In genomic region chr6:78910611-78911134, GRCh38 we compare ENCODE assay signal across 8 cellular contexts. TPM values are rescaled to one million over a fixed set of nuclear protein-coding genes. Genes with fewer than 3 reads are reported as not detected.
A peak's percentile ranks its signal among the peaks of the same experiment; 100 is the strongest.
DNase-seq lines count a peak whose midpoint lies in the region; ATAC-seq and TF ChIP-seq lines count a peak whose summit lies in the region.

No MANE protein-coding gene starts in this region.

- H3K36me3 ChIP-seq in left lung = no peaks in the 10 kb centered on the region
- H3K36me3 ChIP-seq in stomach smooth muscle (ENCODE audit: control insufficient read depth in 2 of 2, insufficient read depth in 2 of 2, low read length in 2 of 2) = no peaks in the 10 kb centered on the region

- H3K27ac ChIP-seq in left lung (no peak overlapping the region), stomach smooth muscle (ENCODE audit: low read length) (no peak overlapping the region)

- H3K9ac ChIP-seq in stomach smooth muscle (ENCODE audit: low read length in 2 of 2) = no peak overlapping the region

- peak overlapping the region; percentile 58 to 62 for H3K4me3 ChIP-seq in cardiac fibroblast (replicated peaks in 1 of 2; ENCODE audit: low read depth in 2 of 2, low read length in 2 of 2)
- H3K4me3 ChIP-seq in left lung = peak overlapping the region; percentile 30 to 40
- H3K4me3 ChIP-seq in stomach smooth muscle (ENCODE audit: low read length in 2 of 2) = peak overlapping the region; percentile 27 to 64

- TF ChIP-seq CTCF in cardiac fibroblast (IDR thresholded peaks at IDR 0.05; ENCODE audit: low read depth, low read length) (no peak), left lung (IDR thresholded peaks at IDR 0.05) (no peak)

- no peaks in the 10 kb centered on the region for H3K9me3 ChIP-seq in left lung
- H3K9me3 ChIP-seq in stomach smooth muscle (ENCODE audit: control insufficient read depth in 2 of 2, low read length in 2 of 2) = no peaks in the 10 kb centered on the region

- intact Hi-C loops in left lung (cut with DNase I) = no loop called here

- ATAC-seq in HG03460 (IDR thresholded peaks at IDR 0.05; ENCODE audit: unreplicated experiment) = peak; percentile 62
- ATAC-seq in left lung = peak; percentile 86
- ATAC-seq in GM18861 (IDR thresholded peaks at IDR 0.05; ENCODE audit: unreplicated experiment) = no peak

- DNase-seq in stimulated activated CD4-positive, alpha-beta T cell treated with anti-CD3 and anti-CD28 coated beads, Interleukin-1b, Interleukin-23, amount 100 ng/mL, for 48 hours = peak; percentile 16
- no peak for DNase-seq in stimulated activated CD4-positive, alpha-beta T cell treated with anti-CD3 and anti-CD28 coated beads, Interleukin-4, amount 100 ng/mL, for 24 hours
- DNase-seq in cardiac fibroblast (ENCODE audit: low read depth in 2 of 2) = peak; percentile 9 to 30
- DNase-seq in left lung = peak; percentile 40 to 85
- no peak for DNase-seq in NCI-H1694 treated with DMSO at 0.1 percent for 48 hours (lab: John Stamatoyannopoulos, UW)

- peaks cover 0 to 16% of the 10 kb centered on the region in 2 donors for H3K27me3 ChIP-seq in left lung
- H3K27me3 ChIP-seq in stomach smooth muscle (ENCODE audit: control insufficient read depth in 1 of 2, insufficient read depth in 2 of 2, low read length in 2 of 2) = peaks cover 2 to 13% of the 10 kb centered on the region in 2 donors

- peaks cover 4 to 21% of the 10 kb centered on the region in 2 donors for H3K4me1 ChIP-seq in left lung
- peaks cover 2% of the 10 kb centered on the region for H3K4me1 ChIP-seq in stomach smooth muscle (ENCODE audit: control insufficient read depth, insufficient read depth, low read length)

RNA-seq across cellular contexts. Expression of gene IRAK1BP1, which starts 43.3 kb away (rescaled TPM):
- total RNA-seq in left lung = 1 to 10 TPM; 5.1 to 8.0 TPM

Comparison
In these comparisons a context has a peak if more than half of its experiments do, and no peak if none do; other contexts are left out.
1. DNase-seq: peak in stimulated activated CD4-positive, alpha-beta T cell treated with anti-CD3 and anti-CD28 coated beads, Interleukin-1b, Interleukin-23, amount 100 ng/mL, for 48 hours (single experiment), cardiac fibroblast (2 of 2) and left lung (2 of 2); none in stimulated activated CD4-positive, alpha-beta T cell treated with anti-CD3 and anti-CD28 coated beads, Interleukin-4, amount 100 ng/mL, for 24 hours (single experiment) and NCI-H1694 treated with DMSO at 0.1 percent for 48 hours (single experiment).
2. Peak in every context shown above with its lines, with median percentiles within 50 percentile points of each other: H3K4me3 ChIP-seq.